In genomic region chr2:210224660-210225460, GRCh38 we compare ENCODE assay signal across 8 cellular contexts.
DNase-seq lines count a peak whose midpoint lies in the region; ATAC-seq and TF ChIP-seq lines count a peak whose summit lies in the region.

Gene ACADL (minus strand): TSS chr2:210225447. CDS start chr2:210225263, 184 bp downstream.

- no peak within 1 kb of the TSS for H3K27ac Mint-ChIP-seq in nephron progenitor cell

- no peak for TF ChIP-seq CTCF in nephron progenitor cell (IDR thresholded peaks at IDR 0.05)

- H3K4me1 Mint-ChIP-seq in nephron progenitor cell: no peaks in the 10 kb centered on the region

- ATAC-seq in HG02759 (IDR thresholded peaks at IDR 0.05; ENCODE audit: unreplicated experiment) (peak; percentile 71), GM19351 (IDR thresholded peaks at IDR 0.05; ENCODE audit: unreplicated experiment) (no peak), GM18861 (IDR thresholded peaks at IDR 0.05; ENCODE audit: unreplicated experiment) (no peak)

- no peaks in the 10 kb centered on the region for H3K9me3 Mint-ChIP-seq in nephron progenitor cell

- no peaks in the 10 kb centered on the region for H3K36me3 Mint-ChIP-seq in nephron progenitor cell (ENCODE audit: low read depth)

- DNase-seq in DMS53 treated with DMSO at 0.1 percent for 48 hours (lab: John Stamatoyannopoulos, UW; ENCODE audit: unreplicated experiment) (peak; percentile 14), foreskin melanocyte (peak; percentile 6), nephron progenitor cell (peak; percentile 76)
- DNase-seq in activated CD4-positive, alpha-beta T cell treated with anti-CD3 and anti-CD28 coated beads, Interleukin-2, amount 50 U/mL, for 48 hours: peak; percentile 4 to 16
- DNase-seq in stimulated activated naive CD4-positive, alpha-beta T cell (lab: John Stamatoyannopoulos, UW): no peak

- H3K27me3 Mint-ChIP-seq in nephron progenitor cell (ENCODE audit: low read depth, poor library complexity): peaks cover 77% of the 10 kb centered on the region

- H3K4me3 Mint-ChIP-seq in nephron progenitor cell: peak within 1 kb of the TSS; percentile 69

Comparison
In these comparisons a context has a peak if more than half of its experiments do, and no peak if none do; other contexts are left out.
1. DNase-seq: peak in DMS53 treated with DMSO at 0.1 percent for 48 hours (single experiment), activated CD4-positive, alpha-beta T cell treated with anti-CD3 and anti-CD28 coated beads, Interleukin-2, amount 50 U/mL, for 48 hours (2 of 2), foreskin melanocyte (single experiment) and nephron progenitor cell (single experiment); none in stimulated activated naive CD4-positive, alpha-beta T cell (0 of 6).